ENCODE assay signal across 8 cellular contexts in the genomic region with DNA sequence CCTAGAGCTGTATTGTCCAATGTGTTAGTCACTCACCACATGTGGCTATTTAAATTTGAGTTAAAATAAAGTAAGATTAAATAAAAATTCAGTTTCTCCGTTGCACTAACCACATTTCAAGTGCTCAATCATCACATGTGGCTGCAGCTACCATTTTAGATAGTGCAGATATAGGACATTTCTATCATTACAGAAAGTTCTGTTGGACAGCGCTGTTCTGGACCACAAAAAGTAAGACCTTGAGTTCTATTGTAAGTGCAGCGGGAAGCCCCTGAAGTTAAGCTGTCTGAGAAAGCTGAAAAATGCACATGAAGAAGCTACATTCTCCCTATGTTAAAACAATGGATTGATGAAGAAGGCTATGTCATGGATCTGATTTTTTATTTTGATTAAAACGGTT. TPM values are rescaled to one million over a fixed set of nuclear protein-coding genes. Genes with fewer than 3 reads are reported as not detected.
DNase-seq lines count a peak whose midpoint lies in the region; ATAC-seq and TF ChIP-seq lines count a peak whose summit lies in the region.

No MANE protein-coding gene starts in this region.

- ATAC-seq in activated CD8-positive, alpha-beta memory T cell treated with anti-CD3 and anti-CD28 coated beads, Interleukin-2, amount 10 ng/mL, durations not matched to agents 7 days and 5 days, result no peak
- no peak for ATAC-seq in activated naive CD4-positive, alpha-beta T cell treated with anti-CD3 and anti-CD28 coated beads, Interleukin-2, amount 50 U/mL, for 72 hours
- no peak for ATAC-seq in HG02970 (IDR thresholded peaks at IDR 0.05; ENCODE audit: low FRiP score, unreplicated experiment)
- ATAC-seq in GM18858 (IDR thresholded peaks at IDR 0.05; ENCODE audit: unreplicated experiment), result no peak
- ATAC-seq in HG02973 (IDR thresholded peaks at IDR 0.05; ENCODE audit: unreplicated experiment), result no peak

- no peaks in the 10 kb centered on the region for H3K27me3 ChIP-seq in suprapubic skin

- H3K36me3 ChIP-seq in suprapubic skin, result peaks cover 20% of the 10 kb centered on the region

- peaks cover 22% of the 10 kb centered on the region for H3K36me3 Mint-ChIP-seq in activated CD8-positive, alpha-beta memory T cell treated with anti-CD3 and anti-CD28 coated beads, Interleukin-2, amount 10 ng/mL, durations not matched to agents 7 days and 5 days
- H3K36me3 Mint-ChIP-seq in activated naive CD4-positive, alpha-beta T cell treated with anti-CD3 and anti-CD28 coated beads, Interleukin-2, amount 50 U/mL, for 72 hours, result peaks cover 22 to 32% of the 10 kb centered on the region in 2 donors

- H3K4me1 ChIP-seq in suprapubic skin, result peaks cover 35% of the 10 kb centered on the region

- H3K27ac ChIP-seq in suprapubic skin, result no peak overlapping the region

- TF ChIP-seq POLR2A in suprapubic skin (IDR thresholded peaks at IDR 0.05), result no peak

- CTCF ChIA-PET in activated CD8-positive, alpha-beta memory T cell treated with anti-CD3 and anti-CD28 coated beads, Interleukin-2, amount 10 ng/mL, durations not matched to agents 7 days and 5 days (lab: Charles Lee), result no interaction called here

- H3K4me3 Mint-ChIP-seq in activated CD8-positive, alpha-beta memory T cell treated with anti-CD3 and anti-CD28 coated beads, Interleukin-2, amount 10 ng/mL, durations not matched to agents 7 days and 5 days, result peak overlapping the region; percentile 89

- WGBS in suprapubic skin, result 67% methylated on average over 4 of the region's 4 CpGs

- H3K27me3 Mint-ChIP-seq in activated CD8-positive, alpha-beta memory T cell treated with anti-CD3 and anti-CD28 coated beads, Interleukin-2, amount 10 ng/mL, durations not matched to agents 7 days and 5 days, result no peaks in the 10 kb centered on the region

- H3K4me3 ChIP-seq in suprapubic skin, result peak overlapping the region; percentile 75

- no peak for TF ChIP-seq CTCF in suprapubic skin (IDR thresholded peaks at IDR 0.05)

- H3K27ac Mint-ChIP-seq in activated CD8-positive, alpha-beta memory T cell treated with anti-CD3 and anti-CD28 coated beads, Interleukin-2, amount 10 ng/mL, durations not matched to agents 7 days and 5 days, result peak overlapping the region; percentile 86
- peak overlapping the region; percentile 96 to 97 for H3K27ac Mint-ChIP-seq in activated naive CD4-positive, alpha-beta T cell treated with anti-CD3 and anti-CD28 coated beads, Interleukin-2, amount 50 U/mL, for 72 hours

- DNase-seq in activated CD8-positive, alpha-beta memory T cell treated with anti-CD3 and anti-CD28 coated beads, Interleukin-2, amount 10 ng/mL, durations not matched to agents 7 days and 5 days, result no peak
- no peak for DNase-seq in activated CD8-positive, alpha-beta memory T cell treated with anti-CD3 and anti-CD28 coated beads, Interleukin-2, amount 50 U/mL, for 48 hours
- no peak for DNase-seq in activated naive CD4-positive, alpha-beta T cell treated with anti-CD3 and anti-CD28 coated beads, Interleukin-2, amount 50 U/mL, for 72 hours (ENCODE audit: low spot score in 2 of 2)
- DNase-seq in iris pigment epithelial cell (ENCODE audit: low read depth) (peak; percentile 24), suprapubic skin (ENCODE audit: low spot score in 2 of 2) (no peak)

- no peak for TF ChIP-seq EP300 in suprapubic skin (IDR thresholded peaks at IDR 0.05)

- no peaks in the 10 kb centered on the region for H3K9me3 ChIP-seq in suprapubic skin

- H3K4me1 Mint-ChIP-seq in activated CD8-positive, alpha-beta memory T cell treated with anti-CD3 and anti-CD28 coated beads, Interleukin-2, amount 10 ng/mL, durations not matched to agents 7 days and 5 days, result peaks cover 40% of the 10 kb centered on the region

- peaks cover 2% of the 10 kb centered on the region for H3K9me3 Mint-ChIP-seq in activated CD8-positive, alpha-beta memory T cell treated with anti-CD3 and anti-CD28 coated beads, Interleukin-2, amount 10 ng/mL, durations not matched to agents 7 days and 5 days (ENCODE audit: low read depth)
- H3K9me3 Mint-ChIP-seq in activated naive CD4-positive, alpha-beta T cell treated with anti-CD3 and anti-CD28 coated beads, Interleukin-2, amount 50 U/mL, for 72 hours, result no peaks in the 10 kb centered on the region

RNA-seq across cellular contexts. Expression of a gene that starts 1.1 kb away (rescaled TPM):
- total RNA-seq in activated CD8-positive, alpha-beta memory T cell treated with anti-CD3 and anti-CD28 coated beads, Interleukin-2, amount 10 ng/mL, durations not matched to agents 7 days and 5 days, result 10 to 100 TPM; 31.8 to 34.6 TPM
- 10 to 100 TPM; 41.6 to 42.5 TPM for total RNA-seq in activated naive CD4-positive, alpha-beta T cell treated with anti-CD3 and anti-CD28 coated beads, Interleukin-2, amount 50 U/mL, for 72 hours
- 10 to 100 TPM in 3 of 4 donors, 1 to 10 TPM in 1; 9.7 to 30.6 (median 12.9) TPM for total RNA-seq in suprapubic skin

RNA-seq across cellular contexts. Expression of a gene that starts 1.2 kb away (rescaled TPM):
- 10 to 100 TPM; 22.1 to 22.7 TPM for total RNA-seq in activated CD8-positive, alpha-beta memory T cell treated with anti-CD3 and anti-CD28 coated beads, Interleukin-2, amount 10 ng/mL, durations not matched to agents 7 days and 5 days
- total RNA-seq in activated naive CD4-positive, alpha-beta T cell treated with anti-CD3 and anti-CD28 coated beads, Interleukin-2, amount 50 U/mL, for 72 hours, result 10 to 100 TPM; 22.5 to 27.3 TPM
- 10 to 100 TPM; 16.4 to 29.6 (median 19.7) TPM for total RNA-seq in suprapubic skin
